12 cellular contexts compared by ENCODE assay signal in genomic region chr16:49621240-49622083, GRCh38.
DNase-seq lines count a peak whose midpoint lies in the region; ATAC-seq and TF ChIP-seq lines count a peak whose summit lies in the region.
"Had no signal": no experiment of that assay in that cellular context is flagged by ENCODE, and none has a peak within 500 bp of the region (broad histone marks: within the 10 kb centered on the region; RNA-seq: fewer than 3 reads in every experiment).

No MANE protein-coding gene starts in this region.

- H3K27me3 ChIP-seq in transverse colon = no peaks in the 10 kb centered on the region

- peaks cover 9% of the 10 kb centered on the region for H3K36me3 Mint-ChIP-seq in nephron (ENCODE audit: low read depth)
- H3K36me3 Mint-ChIP-seq: naive thymus-derived CD8-positive, alpha-beta T cell had no signal

- H3K27ac Mint-ChIP-seq in nephron = peak overlapping the region in 1 of 3 experiments; percentile 92
- H3K27ac Mint-ChIP-seq: HFFc6; naive thymus-derived CD8-positive, alpha-beta T cell had no signal

- no peak for TF ChIP-seq EP300 in transverse colon (IDR thresholded peaks at IDR 0.05; ENCODE audit: low read depth)

- TF ChIP-seq CTCF in nephron (IDR thresholded peaks at IDR 0.05; ENCODE audit: unreplicated experiment in 3 of 3) (no peak), transverse colon (IDR thresholded peaks at IDR 0.05) (no peak)

- peaks cover 0 to 11% (median 1%) of the 10 kb centered on the region in 4 donors for H3K4me1 ChIP-seq in transverse colon

- in situ Hi-C loops in transverse colon (cut with MboI; ENCODE audit: low pct_ligation_motif_present in 1 of 4, low pct_unique_long_range_greater_than_20kb in 1 of 4, low sequenced_read_pairs in 3 of 4) = loop anchor here in 1 of 4 donors (25.0 kb wide), 1 partner anchor 241 kb away; the partner anchor contains the start of gene ZNF423

- no peaks in the 10 kb centered on the region for H3K9me3 ChIP-seq in transverse colon

- H3K27me3 Mint-ChIP-seq in nephron (ENCODE audit: low read depth) = no peaks in the 10 kb centered on the region
- H3K27me3 Mint-ChIP-seq: naive thymus-derived CD8-positive, alpha-beta T cell had no signal

- TF ChIP-seq POLR2A in transverse colon (IDR thresholded peaks at IDR 0.05) = no peak

- H3K27ac ChIP-seq in cingulate gyrus (ENCODE audit: low read depth, low read length) = peak overlapping the region; percentile 15
- H3K27ac ChIP-seq in transverse colon = peak overlapping the region in 3 of 4 donors; percentile 20 to 66 (median 40)
- H3K27ac ChIP-seq: WERI-Rb-1 had no signal

- intact Hi-C loops in transverse colon (cut with DNase I; ENCODE audit: low total_unique reads) = no loop called here

- peak overlapping the region; percentile 13 to 57 (median 22) for H3K4me3 Mint-ChIP-seq in nephron
- H3K4me3 Mint-ChIP-seq: HFFc6; naive thymus-derived CD8-positive, alpha-beta T cell had no signal

- H3K4me3 ChIP-seq in transverse colon = no peak overlapping the region

- peak; percentile 57 for DNase-seq in activated effector memory CD4-positive, alpha-beta T cell treated with anti-CD3 and anti-CD28 coated beads, Interleukin-2, amount 50 U/mL, for 16 hours
- DNase-seq in activated effector memory CD4-positive, alpha-beta T cell treated with Interleukin-2 at 50 U/mL for 16 hours = no peak
- DNase-seq in transverse colon = no peak
- no peak for DNase-seq in RKO (ENCODE audit: low spot score)
- DNase-seq in NCI-H1436 (lab: John Stamatoyannopoulos, UW) = no peak
- DNase-seq: amniotic stem cell; HFFc6; naive thymus-derived CD8-positive, alpha-beta T cell; WERI-Rb-1 had no signal

- H3K36me3 ChIP-seq in transverse colon = no peaks in the 10 kb centered on the region
- H3K36me3 ChIP-seq: WERI-Rb-1 had no signal

- peaks cover 23% of the 10 kb centered on the region for H3K4me1 Mint-ChIP-seq in nephron
- H3K4me1 Mint-ChIP-seq: naive thymus-derived CD8-positive, alpha-beta T cell had no signal

- no peak for ATAC-seq in HG03457 (IDR thresholded peaks at IDR 0.05; ENCODE audit: unreplicated experiment)
- ATAC-seq: naive thymus-derived CD8-positive, alpha-beta T cell had no signal

- 63 to 73% methylated on average over 2 to 13 of the region's 13 CpGs for WGBS in transverse colon (ENCODE audit: low coverage in 1 of 2), 2 donors

- no peaks in the 10 kb centered on the region for H3K9me3 Mint-ChIP-seq in nephron
- H3K9me3 Mint-ChIP-seq: HFFc6 had no signal
